Comparison of ENCODE assay signal across 1 cellular context in genomic region chr16:72664480-72665408, GRCh38.
TF ChIP-seq lines count a peak whose summit lies in the region.

No MANE protein-coding gene starts in this region.

TF ChIP-seq in HepG2, 621 proteins besides CTCF, POLR2A, EP300 and RAD21 (continued from another document and continues in another):
- peak; percentile 21; the same call in 1 of the 2 replicates for TF ChIP-seq ARID5B (CRISPR knock-in tag; IDR thresholded peaks at IDR 0.05)
- TF ChIP-seq ZNF546 (CRISPR knock-in tag; conservative IDR thresholded peaks at IDR 0.05), result peak; percentile 73; the same call in 1 of the 2 replicates
- TF ChIP-seq RBM22 (optimal IDR thresholded peaks at IDR 0.05; ENCODE audit: low read length), result peak; percentile 99
- 0 out of 2 replicates have a peak, but pooled peaks have one; percentile 11 for TF ChIP-seq BCL6 (CRISPR knock-in tag; IDR thresholded peaks at IDR 0.05)
- TF ChIP-seq KDM2A (CRISPR knock-in tag; IDR thresholded peaks at IDR 0.05; ENCODE audit: borderline replicate concordance, low read depth), result peak; percentile 81
- peak; percentile 67; the same call in 1 of the 2 replicates for TF ChIP-seq CHD2 (IDR thresholded peaks at IDR 0.05; ENCODE audit: low read depth, low read length)
- TF ChIP-seq ZFP37 (CRISPR knock-in tag; IDR thresholded peaks at IDR 0.05; ENCODE audit: borderline replicate concordance), result no peak; the same call in 1 of the 2 replicates
- no peak for TF ChIP-seq IRF2 (CRISPR knock-in tag; IDR thresholded peaks at IDR 0.05)
- TF ChIP-seq GATAD1 (CRISPR knock-in tag; IDR thresholded peaks at IDR 0.05), result peak; percentile 80
- TF ChIP-seq U2AF2 (IDR thresholded peaks at IDR 0.05; ENCODE audit: low read depth, low read length), result peak; percentile 99
- peak; percentile 88 for TF ChIP-seq ZMYM4 (CRISPR knock-in tag; IDR thresholded peaks at IDR 0.05)
- peak; percentile 100 for TF ChIP-seq HDAC1 (CRISPR knock-in tag; IDR thresholded peaks at IDR 0.05)
- TF ChIP-seq ATF2 (CRISPR knock-in tag; IDR thresholded peaks at IDR 0.05), result 0 out of 2 replicates have a peak, but pooled peaks have one; percentile 32
- no peak for TF ChIP-seq SMAD9 (CRISPR knock-in tag; IDR thresholded peaks at IDR 0.05)
- TF ChIP-seq MEF2D (CRISPR knock-in tag; IDR thresholded peaks at IDR 0.05), result peak; percentile 28
- TF ChIP-seq ZBTB38 (CRISPR knock-in tag; IDR thresholded peaks at IDR 0.05), result peak; percentile 50; the same call in 1 of the 2 replicates
- peak; percentile 60; the same call in 1 of the 2 replicates for TF ChIP-seq ARHGAP35 (CRISPR knock-in tag; IDR thresholded peaks at IDR 0.05; ENCODE audit: borderline replicate concordance)
- 0 out of 2 replicates have a peak, but pooled peaks have one; percentile 55 for TF ChIP-seq DR1 (CRISPR knock-in tag; IDR thresholded peaks at IDR 0.05)
- TF ChIP-seq ZBTB44 (CRISPR knock-in tag; IDR thresholded peaks at IDR 0.05), result 0 out of 2 replicates have a peak, but pooled peaks have one; percentile 16
- 0 out of 2 replicates have a peak, but pooled peaks have one; percentile 19 for TF ChIP-seq RXRB (CRISPR knock-in tag; IDR thresholded peaks at IDR 0.05; ENCODE audit: borderline replicate concordance)
- TF ChIP-seq ZNF451 (CRISPR knock-in tag; IDR thresholded peaks at IDR 0.05), result 0 out of 2 replicates have a peak, but pooled peaks have one; percentile 46
- TF ChIP-seq ZNF768 (CRISPR knock-in tag; IDR thresholded peaks at IDR 0.05), result peak; percentile 54; the same call in 1 of the 2 replicates
- peak; percentile 82 for TF ChIP-seq PHF20 (CRISPR knock-in tag; IDR thresholded peaks at IDR 0.05)
- peak; percentile 99 for TF ChIP-seq PBX2 (CRISPR knock-in tag; IDR thresholded peaks at IDR 0.05)
- TF ChIP-seq FOXO1 (CRISPR knock-in tag; IDR thresholded peaks at IDR 0.05), result 0 out of 2 replicates have a peak, but pooled peaks have one; percentile 30
- peak; percentile 87 for TF ChIP-seq ELF1 (CRISPR knock-in tag; IDR thresholded peaks at IDR 0.05)
- TF ChIP-seq GATAD2A (CRISPR knock-in tag; IDR thresholded peaks at IDR 0.05), result peak; percentile 41; the same call in 1 of the 2 replicates
- TF ChIP-seq TEF (CRISPR knock-in tag; IDR thresholded peaks at IDR 0.05), result no peak; the same call in 1 of the 2 replicates
- no peak for TF ChIP-seq ZNF234 (CRISPR knock-in tag; conservative IDR thresholded peaks at IDR 0.05)
- peak; percentile 53; the same call in 1 of the 2 replicates for TF ChIP-seq ZFP91 (CRISPR knock-in tag; IDR thresholded peaks at IDR 0.05; ENCODE audit: borderline replicate concordance)
- peak; percentile 86 for TF ChIP-seq CREM (IDR thresholded peaks at IDR 0.05)
- no peak for TF ChIP-seq CREM (CRISPR knock-in tag; IDR thresholded peaks at IDR 0.05)
- peak; percentile 78; the same call in 1 of the 2 replicates for TF ChIP-seq REL (CRISPR knock-in tag; conservative IDR thresholded peaks at IDR 0.05)
- TF ChIP-seq NR2C2 (CRISPR knock-in tag; IDR thresholded peaks at IDR 0.05; ENCODE audit: borderline replicate concordance), result peak; percentile 77; the same call in 1 of the 2 replicates
- TF ChIP-seq ZNF33B (CRISPR knock-in tag; IDR thresholded peaks at IDR 0.05), result no peak; the same call in 1 of the 2 replicates
- peak; percentile 70 for TF ChIP-seq ZNF280B (CRISPR knock-in tag; IDR thresholded peaks at IDR 0.05; ENCODE audit: borderline replicate concordance)
- TF ChIP-seq E2F5 (CRISPR knock-in tag; conservative IDR thresholded peaks at IDR 0.05), result peak; percentile 88
- peak; percentile 97 for TF ChIP-seq NFYC (CRISPR knock-in tag; IDR thresholded peaks at IDR 0.05)
- no peak for TF ChIP-seq CC2D1A (CRISPR knock-in tag; IDR thresholded peaks at IDR 0.05)
- TF ChIP-seq NFKB2 (CRISPR knock-in tag; IDR thresholded peaks at IDR 0.05; ENCODE audit: borderline replicate concordance), result peak; percentile 89; the same call in 1 of the 2 replicates
- no peak for TF ChIP-seq ZNF746 (CRISPR knock-in tag; IDR thresholded peaks at IDR 0.05)
- TF ChIP-seq ZNF614 (CRISPR knock-in tag; IDR thresholded peaks at IDR 0.05; ENCODE audit: borderline replicate concordance), result peak; percentile 65; the same call in 1 of the 2 replicates
- TF ChIP-seq RFX3 (CRISPR knock-in tag; IDR thresholded peaks at IDR 0.05), result peak; percentile 99
- TF ChIP-seq ZNF292 (CRISPR knock-in tag; IDR thresholded peaks at IDR 0.05; ENCODE audit: borderline replicate concordance, low read depth), result peak; percentile 16; the same call in 1 of the 2 replicates
- TF ChIP-seq KAT7 (CRISPR knock-in tag; IDR thresholded peaks at IDR 0.05; ENCODE audit: borderline replicate concordance), result peak; percentile 46; the same call in 1 of the 2 replicates
- TF ChIP-seq FOXA1 (IDR thresholded peaks at IDR 0.05), result no peak
- no peak for TF ChIP-seq FOXA1 (CRISPR knock-in tag; IDR thresholded peaks at IDR 0.05)
- peak; percentile 97 for TF ChIP-seq SIN3B (IDR thresholded peaks at IDR 0.05; ENCODE audit: low read length)
- TF ChIP-seq RFXAP (CRISPR knock-in tag; IDR thresholded peaks at IDR 0.05; ENCODE audit: borderline replicate concordance), result peak; percentile 95
- TF ChIP-seq ZBTB7B (CRISPR knock-in tag; IDR thresholded peaks at IDR 0.05), result peak; percentile 29; the same call in 1 of the 2 replicates
- TF ChIP-seq NR0B2 (CRISPR knock-in tag; IDR thresholded peaks at IDR 0.05), result peak; percentile 83; the same call in 1 of the 2 replicates
- TF ChIP-seq ZNF138 (CRISPR knock-in tag; IDR thresholded peaks at IDR 0.05; ENCODE audit: low read depth), result no peak
- TF ChIP-seq KDM3A (CRISPR knock-in tag; IDR thresholded peaks at IDR 0.05; ENCODE audit: low read depth), result peak; percentile 16; the same call in 1 of the 2 replicates
- peak; percentile 77 for TF ChIP-seq U2AF1 (optimal IDR thresholded peaks at IDR 0.05; ENCODE audit: low read depth, low read length)
- TF ChIP-seq ESRRA (CRISPR knock-in tag; IDR thresholded peaks at IDR 0.05; ENCODE audit: low read depth), result 0 out of 2 replicates have a peak, but pooled peaks have one; percentile 11
- peak; percentile 60 for TF ChIP-seq ZFX (CRISPR knock-in tag; IDR thresholded peaks at IDR 0.05; ENCODE audit: low read depth)
